Comparison of ENCODE assay signal across 5 cellular contexts in the genomic region with DNA sequence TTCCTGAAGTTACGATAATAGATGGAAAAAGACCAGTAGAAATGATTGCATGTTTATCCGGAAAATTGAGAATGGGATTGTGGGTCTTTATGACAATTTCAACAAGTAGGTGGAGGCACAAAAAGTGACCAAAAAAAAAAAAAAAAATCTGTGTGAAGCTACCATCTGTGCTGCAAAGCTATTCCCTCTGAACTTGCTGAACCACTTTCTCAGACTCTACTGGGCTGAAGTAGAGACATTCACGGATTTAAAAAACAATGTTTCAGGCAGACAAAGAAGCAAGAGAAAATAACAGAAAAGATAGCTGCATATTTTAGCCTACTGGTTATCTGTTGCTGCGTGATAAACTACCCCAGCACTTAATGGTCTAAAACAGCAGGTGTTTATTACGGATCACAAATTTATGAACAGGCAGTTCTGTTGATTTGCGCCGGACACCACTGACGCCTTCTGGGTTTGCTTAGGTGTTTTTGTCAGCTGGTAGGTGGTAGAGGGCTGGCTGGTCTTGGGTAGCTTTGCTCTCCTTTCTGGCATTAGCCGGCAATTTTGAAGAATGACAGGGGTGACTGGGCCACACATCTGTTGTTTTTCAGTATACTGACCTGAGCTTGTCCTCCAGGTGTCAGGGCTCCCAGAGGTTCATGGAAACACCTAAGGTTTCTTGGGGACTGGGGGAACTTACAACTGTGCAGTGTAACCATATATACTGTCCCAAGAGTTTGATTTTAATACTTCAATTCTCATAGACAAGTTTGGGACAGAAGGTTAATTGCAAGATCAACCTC.
"Had no signal": no experiment of that assay in that cellular context is flagged by ENCODE, and none has a peak within 500 bp of the region (broad histone marks: within the 10 kb centered on the region; RNA-seq: fewer than 3 reads in every experiment).

No MANE protein-coding gene starts in this region.

- ATAC-seq: GM23338, HepG2 had no signal

- DNase-seq: H9, HCEC 1CT, KBM-7 had no signal
